In the genomic region with DNA sequence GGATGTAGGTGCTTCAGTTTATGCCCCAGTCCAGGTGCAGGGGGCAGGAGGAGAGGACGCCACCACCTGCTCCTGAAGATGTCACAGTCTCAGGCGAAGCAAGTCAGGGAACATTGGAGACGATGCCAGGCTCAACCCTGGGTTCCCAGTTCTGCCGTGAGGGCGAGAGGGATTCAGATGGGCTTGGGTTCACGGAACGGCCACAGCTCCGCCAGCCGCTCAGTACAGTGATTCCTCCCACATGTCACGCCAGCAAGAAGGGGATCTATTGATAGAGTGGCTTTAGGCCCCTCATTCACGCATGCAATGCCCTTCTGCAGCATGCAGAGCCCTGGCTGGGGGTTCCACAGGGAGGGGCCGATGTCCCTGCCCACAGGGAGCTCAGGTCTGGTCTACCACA, we compare ENCODE assay signal across 26 cellular contexts. TPM values are rescaled to one million over a fixed set of nuclear protein-coding genes. Genes with fewer than 3 reads are reported as not detected.
"Had no signal": no experiment of that assay in that cellular context is flagged by ENCODE, and none has a peak within 500 bp of the region (broad histone marks: within the 10 kb centered on the region; RNA-seq: fewer than 3 reads in every experiment).

No MANE protein-coding gene starts in this region.

- FAIRE-seq: endothelial cell of umbilical vein, islet of Langerhans, urothelium cell line had no signal

- H3K27me3 ChIP-seq: colonic mucosa, foreskin keratinocyte, neural progenitor cell, tibial nerve, upper lobe of left lung had no signal

- DNase-seq: colonic mucosa; effector memory CD4-positive, alpha-beta T cell; foreskin keratinocyte; hippocampal formation; kidney glomerular epithelial cell; mammary epithelial cell; mesendoderm; midbrain; naive thymus-derived CD4-positive, alpha-beta T cell; stimulated activated CD4-positive, alpha-beta T cell treated with anti-CD3 and anti-CD28 coated beads, Interleukin-15, amount 100 ng/mL, for 24 hours; stimulated activated CD4-positive, alpha-beta T cell treated with anti-CD3 and anti-CD28 coated beads, Interleukin-2, amount 100 ng/mL, for 48 hours; stimulated activated naive B cell treated with anti-CD40 and anti-IgM and Interleukin-4, amounts not matched to agents 10 μg/mL and 1 μg/mL and 100 μg/mL, for 72 hours had no signal

- H3K36me3 ChIP-seq: colonic mucosa, esophagus muscularis mucosa, gastroesophageal sphincter, heart left ventricle, neural progenitor cell, prostate gland, thoracic aorta, tibial nerve, upper lobe of left lung had no signal

- H3K27ac ChIP-seq: colonic mucosa, esophagus muscularis mucosa, foreskin keratinocyte, gastroesophageal sphincter, heart left ventricle, neural progenitor cell, prostate gland, skin epidermis, thoracic aorta, tibial nerve, upper lobe of left lung had no signal

- H3K9me3 ChIP-seq: colonic mucosa, prostate gland, thoracic aorta had no signal

- H3K9ac ChIP-seq: neural progenitor cell had no signal

- H3K4me3 ChIP-seq: colonic mucosa, esophagus muscularis mucosa, gastroesophageal sphincter, heart left ventricle, neural progenitor cell, prostate gland, skin epidermis, thoracic aorta, tibial nerve, upper lobe of left lung had no signal

- ATAC-seq: foreskin keratinocyte; gastroesophageal sphincter; heart left ventricle; naive thymus-derived CD4-positive, alpha-beta T cell; right cardiac atrium; stimulated activated naive B cell treated with anti-CD40 and anti-IgM and Interleukin-4, amounts not matched to agents 10 μg/mL and 1 μg/mL and 100 μg/mL, for 72 hours had no signal

- H3K4me1 ChIP-seq: colonic mucosa, esophagus muscularis mucosa, foreskin keratinocyte, gastroesophageal sphincter, heart left ventricle, prostate gland, tibial nerve, upper lobe of left lung had no signal

RNA-seq across cellular contexts. Expression of a gene that starts 34.2 kb away (rescaled TPM):
- total RNA-seq: epithelial cell of proximal tubule; naive thymus-derived CD4-positive, alpha-beta T cell had no signal
- polyA plus RNA-seq: naive thymus-derived CD4-positive, alpha-beta T cell had no signal
